In the genomic region with DNA sequence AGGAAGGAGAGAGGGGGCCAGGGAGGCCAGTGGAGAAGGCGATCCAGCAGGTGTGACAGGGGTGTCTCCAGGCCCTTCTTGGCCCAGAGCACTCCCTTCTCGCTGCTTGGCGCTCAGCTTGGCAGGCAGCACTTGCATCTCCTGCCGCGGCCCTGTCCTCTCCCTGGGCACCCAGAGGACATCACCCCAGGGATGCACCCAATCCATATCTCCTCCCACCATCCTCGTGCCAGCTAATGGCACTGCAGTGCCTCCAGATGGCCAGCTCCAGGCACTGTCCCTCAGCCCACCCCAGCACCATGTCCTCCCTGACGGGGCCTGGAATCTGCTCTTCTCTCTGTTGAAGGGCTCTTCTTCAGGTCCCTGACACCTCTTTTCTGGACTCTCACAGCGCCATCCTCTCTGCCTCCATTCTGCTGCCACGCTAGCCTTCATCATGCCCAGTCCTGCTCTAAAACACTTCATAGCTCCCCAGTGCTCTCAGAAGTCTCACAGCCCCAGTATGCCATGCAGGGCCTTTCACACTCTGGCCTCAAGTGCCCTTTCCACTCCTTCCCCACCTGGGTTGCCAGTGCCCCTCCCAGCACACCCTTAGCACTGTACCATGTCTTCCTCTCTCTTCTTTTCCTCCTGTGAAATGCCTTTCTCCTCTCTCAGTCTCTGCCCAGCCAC, we compare ENCODE assay signal across 1 cellular context.
TF ChIP-seq lines count a peak whose summit lies in the region.

No MANE protein-coding gene starts in this region.

TF ChIP-seq in A549, 52 proteins besides CTCF, POLR2A, EP300 and RAD21 (continued from another document):
- TF ChIP-seq, protein P1, sequence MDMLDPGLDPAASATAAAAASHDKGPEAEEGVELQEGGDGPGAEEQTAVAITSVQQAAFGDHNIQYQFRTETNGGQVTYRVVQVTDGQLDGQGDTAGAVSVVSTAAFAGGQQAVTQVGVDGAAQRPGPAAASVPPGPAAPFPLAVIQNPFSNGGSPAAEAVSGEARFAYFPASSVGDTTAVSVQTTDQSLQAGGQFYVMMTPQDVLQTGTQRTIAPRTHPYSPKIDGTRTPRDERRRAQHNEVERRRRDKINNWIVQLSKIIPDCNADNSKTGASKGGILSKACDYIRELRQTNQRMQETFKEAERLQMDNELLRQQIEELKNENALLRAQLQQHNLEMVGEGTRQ (IDR thresholded peaks at IDR 0.05), result no peak
- TF ChIP-seq, protein P2, sequence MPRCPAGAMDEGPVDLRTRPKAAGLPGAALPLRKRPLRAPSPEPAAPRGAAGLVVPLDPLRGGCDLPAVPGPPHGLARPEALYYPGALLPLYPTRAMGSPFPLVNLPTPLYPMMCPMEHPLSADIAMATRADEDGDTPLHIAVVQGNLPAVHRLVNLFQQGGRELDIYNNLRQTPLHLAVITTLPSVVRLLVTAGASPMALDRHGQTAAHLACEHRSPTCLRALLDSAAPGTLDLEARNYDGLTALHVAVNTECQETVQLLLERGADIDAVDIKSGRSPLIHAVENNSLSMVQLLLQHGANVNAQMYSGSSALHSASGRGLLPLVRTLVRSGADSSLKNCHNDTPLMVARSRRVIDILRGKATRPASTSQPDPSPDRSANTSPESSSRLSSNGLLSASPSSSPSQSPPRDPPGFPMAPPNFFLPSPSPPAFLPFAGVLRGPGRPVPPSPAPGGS (IDR thresholded peaks at IDR 0.05), result no peak
- TF ChIP-seq POLR2AphosphoS2 (conservative IDR thresholded peaks at IDR 0.05; ENCODE audit: low read length) (no peak), ZSCAN20 (CRISPR knock-in tag; IDR thresholded peaks at IDR 0.05) (no peak), HOXA7 (CRISPR knock-in tag; IDR thresholded peaks at IDR 0.05) (no peak), PHF8 (IDR thresholded peaks at IDR 0.05; ENCODE audit: borderline replicate concordance, low read depth) (no peak), RFX5 (IDR thresholded peaks at IDR 0.05) (no peak), FOSL2 (IDR thresholded peaks at IDR 0.05) (no peak), FOSL2 (CRISPR knock-in tag; IDR thresholded peaks at IDR 0.05) (no peak), GATA3 (IDR thresholded peaks at IDR 0.05; ENCODE audit: borderline replicate concordance) (no peak), TP53 (CRISPR knock-in tag; IDR thresholded peaks at IDR 0.05) (no peak), RARB (CRISPR knock-in tag; IDR thresholded peaks at IDR 0.05) (no peak), CBX2 (IDR thresholded peaks at IDR 0.05; ENCODE audit: borderline replicate concordance, low read depth) (no peak), MYC (IDR thresholded peaks at IDR 0.05; ENCODE audit: borderline replicate concordance, low read length) (no peak), KDM5A (IDR thresholded peaks at IDR 0.05) (no peak)
- TF ChIP-seq, protein P3, sequence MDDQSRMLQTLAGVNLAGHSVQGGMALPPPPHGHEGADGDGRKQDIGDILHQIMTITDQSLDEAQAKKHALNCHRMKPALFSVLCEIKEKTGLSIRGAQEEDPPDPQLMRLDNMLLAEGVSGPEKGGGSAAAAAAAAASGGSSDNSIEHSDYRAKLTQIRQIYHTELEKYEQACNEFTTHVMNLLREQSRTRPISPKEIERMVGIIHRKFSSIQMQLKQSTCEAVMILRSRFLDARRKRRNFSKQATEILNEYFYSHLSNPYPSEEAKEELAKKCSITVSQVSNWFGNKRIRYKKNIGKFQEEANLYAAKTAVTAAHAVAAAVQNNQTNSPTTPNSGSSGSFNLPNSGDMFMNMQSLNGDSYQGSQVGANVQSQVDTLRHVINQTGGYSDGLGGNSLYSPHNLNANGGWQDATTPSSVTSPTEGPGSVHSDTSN (IDR thresholded peaks at IDR 0.05), result no peak
- TF ChIP-seq, protein P4, sequence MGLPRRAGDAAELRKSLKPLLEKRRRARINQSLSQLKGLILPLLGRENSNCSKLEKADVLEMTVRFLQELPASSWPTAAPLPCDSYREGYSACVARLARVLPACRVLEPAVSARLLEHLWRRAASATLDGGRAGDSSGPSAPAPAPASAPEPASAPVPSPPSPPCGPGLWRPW (IDR thresholded peaks at IDR 0.05), result no peak
- TF ChIP-seq, protein P5, sequence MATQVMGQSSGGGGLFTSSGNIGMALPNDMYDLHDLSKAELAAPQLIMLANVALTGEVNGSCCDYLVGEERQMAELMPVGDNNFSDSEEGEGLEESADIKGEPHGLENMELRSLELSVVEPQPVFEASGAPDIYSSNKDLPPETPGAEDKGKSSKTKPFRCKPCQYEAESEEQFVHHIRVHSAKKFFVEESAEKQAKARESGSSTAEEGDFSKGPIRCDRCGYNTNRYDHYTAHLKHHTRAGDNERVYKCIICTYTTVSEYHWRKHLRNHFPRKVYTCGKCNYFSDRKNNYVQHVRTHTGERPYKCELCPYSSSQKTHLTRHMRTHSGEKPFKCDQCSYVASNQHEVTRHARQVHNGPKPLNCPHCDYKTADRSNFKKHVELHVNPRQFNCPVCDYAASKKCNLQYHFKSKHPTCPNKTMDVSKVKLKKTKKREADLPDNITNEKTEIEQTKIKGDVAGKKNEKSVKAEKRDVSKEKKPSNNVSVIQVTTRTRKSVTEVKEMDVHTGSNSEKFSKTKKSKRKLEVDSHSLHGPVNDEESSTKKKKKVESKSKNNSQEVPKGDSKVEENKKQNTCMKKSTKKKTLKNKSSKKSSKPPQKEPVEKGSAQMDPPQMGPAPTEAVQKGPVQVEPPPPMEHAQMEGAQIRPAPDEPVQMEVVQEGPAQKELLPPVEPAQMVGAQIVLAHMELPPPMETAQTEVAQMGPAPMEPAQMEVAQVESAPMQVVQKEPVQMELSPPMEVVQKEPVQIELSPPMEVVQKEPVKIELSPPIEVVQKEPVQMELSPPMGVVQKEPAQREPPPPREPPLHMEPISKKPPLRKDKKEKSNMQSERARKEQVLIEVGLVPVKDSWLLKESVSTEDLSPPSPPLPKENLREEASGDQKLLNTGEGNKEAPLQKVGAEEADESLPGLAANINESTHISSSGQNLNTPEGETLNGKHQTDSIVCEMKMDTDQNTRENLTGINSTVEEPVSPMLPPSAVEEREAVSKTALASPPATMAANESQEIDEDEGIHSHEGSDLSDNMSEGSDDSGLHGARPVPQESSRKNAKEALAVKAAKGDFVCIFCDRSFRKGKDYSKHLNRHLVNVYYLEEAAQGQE (IDR thresholded peaks at IDR 0.05), result no peak
